In genomic region chr17:82486186-82487084, GRCh38 we compare ENCODE assay signal across 18 cellular contexts. TPM values are rescaled to one million over a fixed set of nuclear protein-coding genes. Genes with fewer than 3 reads are reported as not detected.
DNase-seq lines count a peak whose midpoint lies in the region; ATAC-seq and TF ChIP-seq lines count a peak whose summit lies in the region.
"Had no signal": no experiment of that assay in that cellular context is flagged by ENCODE, and none has a peak within 500 bp of the region (broad histone marks: within the 10 kb centered on the region; RNA-seq: fewer than 3 reads in every experiment).

No MANE protein-coding gene starts in this region.

- H3K4me3 ChIP-seq in breast epithelium (no peak overlapping the region), thymus (ENCODE audit: low read length) (no peak overlapping the region), Caco-2 (ENCODE audit: low read depth, low read length) (no peak overlapping the region)
- H3K4me3 ChIP-seq: Peyer's patch, suprapubic skin had no signal

- H3K36me3 ChIP-seq in breast epithelium (no peaks in the 10 kb centered on the region), thymus (ENCODE audit: control insufficient read depth, insufficient read depth) (peaks cover 74% of the 10 kb centered on the region), Caco-2 (ENCODE audit: control insufficient read depth, insufficient read depth, low read length) (peaks cover 4% of the 10 kb centered on the region; the same call in 1 of the 2 replicates)

- no peak for TF ChIP-seq CTCF in MCF 10A (IDR thresholded peaks at IDR 0.05; ENCODE audit: unreplicated experiment)
- TF ChIP-seq CTCF in breast epithelium (IDR thresholded peaks at IDR 0.05), result no peak
- no peak for TF ChIP-seq CTCF in Caco-2 (IDR thresholded peaks at IDR 0.05; ENCODE audit: insufficient read depth in 1 of 2, low read depth in 1 of 2, low read length in 1 of 2, severe bottlenecking in 1 of 2, unreplicated experiment in 1 of 2)

- H3K27ac ChIP-seq in breast epithelium (no peak overlapping the region), thymus (ENCODE audit: low read depth) (peak overlapping the region; percentile 37)
- H3K27ac ChIP-seq: Peyer's patch, suprapubic skin had no signal

- H3K36me3 Mint-ChIP-seq in MCF 10A (ENCODE audit: insufficient read depth, unreplicated experiment), result peaks cover 38% of the 10 kb centered on the region
- H3K36me3 Mint-ChIP-seq in T-helper 17 cell (ENCODE audit: low read depth), result no peaks in the 10 kb centered on the region
- peaks cover 59% of the 10 kb centered on the region for H3K36me3 Mint-ChIP-seq in Caco-2 (ENCODE audit: insufficient read depth, unreplicated experiment)

- POLR2A ChIA-PET in MCF 10A (lab: Yijun Ruan, JAX) (no interaction called here), Caco-2 (lab: Charles Lee) (no interaction called here)

- H3K4me1 ChIP-seq in breast epithelium (no peaks in the 10 kb centered on the region), thymus (ENCODE audit: control insufficient read depth, insufficient read depth, low read length) (peaks cover 8% of the 10 kb centered on the region), Caco-2 (no peaks in the 10 kb centered on the region)
- H3K4me1 ChIP-seq: Peyer's patch had no signal

- CTCF ChIA-PET in MCF 10A (lab: Yijun Ruan, JAX) (no interaction called here), Caco-2 (lab: Charles Lee) (no interaction called here)

- intact Hi-C loops in MCF 10A (cut with micrococcal nuclease), result no loop called here
- intact Hi-C loops in breast epithelium (cut with DNase I; ENCODE audit: low total_unique reads), result loop anchor here (10.0 kb wide), 1 partner anchor 1852 kb away; no protein-coding TSS in a partner anchor
- intact Hi-C loops in Caco-2 (cut with micrococcal nuclease; ENCODE audit: unreplicated experiment), result no loop called here

- peak overlapping the region; percentile 16 for H3K27ac Mint-ChIP-seq in MCF 10A (ENCODE audit: low read depth, unreplicated experiment)
- H3K27ac Mint-ChIP-seq in T-helper 17 cell, result peak overlapping the region; percentile 88
- H3K27ac Mint-ChIP-seq in Caco-2 (ENCODE audit: unreplicated experiment), result no peak overlapping the region
- H3K27ac Mint-ChIP-seq: activated naive CD8-positive, alpha-beta T cell; endodermal cell had no signal

- DNase-seq in MCF 10A (ENCODE audit: unreplicated experiment) (no peak), breast epithelium (ENCODE audit: low spot score in 2 of 2) (no peak), T-helper 17 cell (no peak), Caco-2 (no peak), NCI-H345 (lab: John Stamatoyannopoulos, UW) (no peak)
- DNase-seq: endodermal cell; HCEC 1CT; midbrain; NCI-H1417 treated with DMSO at 0.1 percent for 48 hours; NCI-H2171 treated with DMSO at 0.1 percent for 48 hours; Peyer's patch; stimulated activated CD4-positive, alpha-beta T cell treated with anti-CD3 and anti-CD28 coated beads, Interleukin-2, amount 100 ng/mL, for 24 hours had no signal

- TF ChIP-seq POLR2A in breast epithelium (IDR thresholded peaks at IDR 0.05), result no peak

- H3K4me3 Mint-ChIP-seq in MCF 10A (ENCODE audit: unreplicated experiment) (no peak overlapping the region), T-helper 17 cell (peak overlapping the region; percentile 47), Caco-2 (ENCODE audit: unreplicated experiment) (no peak overlapping the region)
- H3K4me3 Mint-ChIP-seq: activated naive CD8-positive, alpha-beta T cell; endodermal cell had no signal

- H3K4me1 Mint-ChIP-seq in MCF 10A (ENCODE audit: insufficient read depth, unreplicated experiment) (peaks cover 8% of the 10 kb centered on the region), T-helper 17 cell (peaks cover 10% of the 10 kb centered on the region), Caco-2 (ENCODE audit: low read depth, unreplicated experiment) (peaks cover 6% of the 10 kb centered on the region)
- H3K4me1 Mint-ChIP-seq: endodermal cell had no signal

- ATAC-seq in T-helper 17 cell (no peak), esophagus mucosa (peak; percentile 77), HG03108 (IDR thresholded peaks at IDR 0.05; ENCODE audit: unreplicated experiment) (no peak)
- ATAC-seq: SK-N-SH treated with all-trans-retinoic acid at 6 μM for 48 hours had no signal

- H3K27me3 ChIP-seq in breast epithelium (no peaks in the 10 kb centered on the region), thymus (ENCODE audit: control insufficient read depth, insufficient read depth) (no peaks in the 10 kb centered on the region), Caco-2 (replicated peaks; ENCODE audit: control insufficient read depth, insufficient read depth, low read length) (no peaks in the 10 kb centered on the region)
- H3K27me3 ChIP-seq: Peyer's patch, suprapubic skin had no signal

- H3K9me3 ChIP-seq in breast epithelium, result no peaks in the 10 kb centered on the region
- H3K9me3 ChIP-seq in T-helper 17 cell (ENCODE audit: control insufficient read depth, low read length, poor library complexity, severe bottlenecking), result no peaks in the 10 kb centered on the region
- no peaks in the 10 kb centered on the region for H3K9me3 ChIP-seq in thymus (ENCODE audit: control insufficient read depth)
- H3K9me3 ChIP-seq in Caco-2, result no peaks in the 10 kb centered on the region
- H3K9me3 ChIP-seq: Peyer's patch, suprapubic skin had no signal

- WGBS in thymus, result 97% methylated on average over 15 of the region's 15 CpGs

- BruUV-seq in MCF 10A (replicated peaks; lab: Mats Ljungman, UMichigan) (no TSS peak), Caco-2 (replicated peaks; lab: Mats Ljungman, UMichigan) (no TSS peak)

- H3K27me3 Mint-ChIP-seq in MCF 10A (ENCODE audit: insufficient read depth, unreplicated experiment) (no peaks in the 10 kb centered on the region), T-helper 17 cell (no peaks in the 10 kb centered on the region), Caco-2 (ENCODE audit: insufficient read depth, unreplicated experiment) (no peaks in the 10 kb centered on the region)
- H3K27me3 Mint-ChIP-seq: activated naive CD8-positive, alpha-beta T cell had no signal

- H3K9me3 Mint-ChIP-seq in MCF 10A (ENCODE audit: unreplicated experiment) (no peaks in the 10 kb centered on the region), Caco-2 (ENCODE audit: unreplicated experiment) (no peaks in the 10 kb centered on the region)
- H3K9me3 Mint-ChIP-seq: endodermal cell had no signal

RNA-seq across cellular contexts. Expression of gene NARF, which starts 27.9 kb away (rescaled TPM):
- total RNA-seq in MCF 10A (2022) (20.6 TPM in 2 replicates), breast epithelium (10 to 100 TPM; 31.9 to 59.5 (median 44.9) TPM), T-helper 17 cell (10 to 100 TPM; 86.2 to 94.4 TPM), esophagus mucosa (38.3 TPM), Caco-2 (2022) (62.1 and 66.1 TPM in 2 replicates)
- polyA plus RNA-seq in thymus, result 137 TPM

RNA-seq across cellular contexts. Expression of gene FOXK2, which starts 33.1 kb away (rescaled TPM):
- total RNA-seq in MCF 10A (2022) (85.9 and 104 TPM in 2 replicates), breast epithelium (10 to 100 TPM; 25.0 to 48.6 (median 36.7) TPM), T-helper 17 cell (10 to 100 TPM; 41.5 to 42.7 TPM), esophagus mucosa (34.2 TPM), Caco-2 (2022) (118 and 124 TPM in 2 replicates)
- polyA plus RNA-seq in thymus, result 31.1 TPM

RNA-seq across cellular contexts. Expression of gene CYBC1, which starts 35.9 kb away (rescaled TPM):
- total RNA-seq in MCF 10A (2022), result 38.0 and 45.4 TPM in 2 replicates
- total RNA-seq in breast epithelium, result 10 to 100 TPM; 54.7 to 71.4 (median 61.9) TPM
- total RNA-seq in T-helper 17 cell, result 100 to 1,000 TPM; 110 to 121 TPM
- total RNA-seq in esophagus mucosa, result 43.5 TPM
- 103 TPM for polyA plus RNA-seq in thymus
- total RNA-seq in Caco-2 (2022), result 99.6 and 99.9 TPM in 2 replicates
